Comparison of ENCODE assay signal across 9 cellular contexts in the genomic region with DNA sequence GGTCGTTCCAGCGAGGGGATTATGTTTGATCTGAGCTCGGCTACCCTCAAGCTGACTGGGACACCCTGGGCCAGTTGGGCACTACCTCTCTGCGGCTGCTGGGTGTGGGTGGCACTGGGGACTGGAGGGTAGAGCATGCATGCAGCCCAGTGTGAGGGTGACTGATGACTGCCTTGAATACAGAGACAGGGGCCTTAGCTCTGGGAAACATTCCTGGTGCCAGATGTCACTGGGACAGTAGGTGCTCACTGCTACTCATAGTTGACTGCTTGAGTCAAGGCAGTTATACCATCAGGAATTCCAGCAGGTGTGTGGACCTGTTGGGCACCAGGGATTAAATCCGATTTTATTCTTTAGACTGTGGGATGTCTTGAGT. TPM values are rescaled to one million over a fixed set of nuclear protein-coding genes. Genes with fewer than 3 reads are reported as not detected.
DNase-seq lines count a peak whose midpoint lies in the region; ATAC-seq and TF ChIP-seq lines count a peak whose summit lies in the region.
"Had no signal": no experiment of that assay in that cellular context is flagged by ENCODE, and none has a peak within 500 bp of the region (broad histone marks: within the 10 kb centered on the region; RNA-seq: fewer than 3 reads in every experiment).

No MANE protein-coding gene starts in this region.

- H3K9me2 ChIP-seq in GM23338 (ENCODE audit: insufficient read depth) = no peaks in the 10 kb centered on the region

- no peak for DNase-seq in AG09309 (ENCODE audit: low read depth)
- no peak for DNase-seq in GM23338 (ENCODE audit: low spot score)
- DNase-seq in natural killer cell treated with Interleukin-12 subunit alpha and Interleukin-12 subunit beta and Interleukin-15 and Interleukin-18, amount 100 ng/mL, for 72 hours (ENCODE audit: low spot score) = no peak
- DNase-seq in NK-92 treated with Interleukin-12 subunit alpha and Interleukin-12 subunit beta, amount 100 ng/mL, for 24 hours (lab: John Stamatoyannopoulos, UW) = no peak
- no peak for DNase-seq in activated naive CD4-positive, alpha-beta T cell treated with Interleukin-2 at 50 U/mL for 16 hours

- peaks cover 50% of the 10 kb centered on the region for H3K4me1 ChIP-seq in GM23338 (ENCODE audit: insufficient read depth)

- H3K9me3 Mint-ChIP-seq in GM23338 = peaks cover 3% of the 10 kb centered on the region; the same call in 1 of the 3 replicates
- peaks cover 0 to 17% (median 4%) of the 10 kb centered on the region in 5 experiments for H3K9me3 Mint-ChIP-seq in brain
- no peaks in the 10 kb centered on the region for H3K9me3 Mint-ChIP-seq in natural killer cell treated with Interleukin-12 subunit alpha and Interleukin-12 subunit beta and Interleukin-15 and Interleukin-18, amount 100 ng/mL, for 72 hours

- peak overlapping the region; percentile 77 for H3K4me3 Mint-ChIP-seq in GM23338
- peak overlapping the region; percentile 85 to 98 (median 89) for H3K4me3 Mint-ChIP-seq in brain
- peak overlapping the region; percentile 92 for H3K4me3 Mint-ChIP-seq in natural killer cell treated with Interleukin-12 subunit alpha and Interleukin-12 subunit beta and Interleukin-15 and Interleukin-18, amount 100 ng/mL, for 72 hours

- peaks cover 50% of the 10 kb centered on the region for H3K4me1 Mint-ChIP-seq in GM23338
- H3K4me1 Mint-ChIP-seq in brain = peaks cover 30% of the 10 kb centered on the region
- peaks cover 34 to 45% of the 10 kb centered on the region in 2 donors for H3K4me1 Mint-ChIP-seq in natural killer cell treated with Interleukin-12 subunit alpha and Interleukin-12 subunit beta and Interleukin-15 and Interleukin-18, amount 100 ng/mL, for 72 hours (ENCODE audit: low read depth in 2 of 2)

- peaks cover 100% of the 10 kb centered on the region for H3K27me3 ChIP-seq in GM23338 (ENCODE audit: insufficient read depth)

- H4K20me1 ChIP-seq in GM23338 (replicated peaks; ENCODE audit: insufficient read depth) = peaks cover 25% of the 10 kb centered on the region

- H3K4me2 ChIP-seq in GM23338 = peak overlapping the region; percentile 86

- H3F3A ChIP-seq in GM23338 (replicated peaks; ENCODE audit: low read depth) = 0 out of 2 replicates have a peak, but pooled peaks cover 24% of the 10 kb centered on the region

- H2AFZ ChIP-seq in GM23338 = peak overlapping the region; percentile 94

- H3K27me3 Mint-ChIP-seq in GM23338 (ENCODE audit: insufficient read depth, low read depth, poor library complexity) (peaks cover 100% of the 10 kb centered on the region), brain (peaks cover 100% of the 10 kb centered on the region)
- peaks cover 63 to 69% of the 10 kb centered on the region in 2 donors for H3K27me3 Mint-ChIP-seq in natural killer cell treated with Interleukin-12 subunit alpha and Interleukin-12 subunit beta and Interleukin-15 and Interleukin-18, amount 100 ng/mL, for 72 hours

- no peak overlapping the region for H3K27ac ChIP-seq in GM23338 (ENCODE audit: low read depth)

- H3K27ac Mint-ChIP-seq in GM23338 (no peak overlapping the region), brain (peak overlapping the region in 2 of 5 experiments; percentile 43 to 87)
- peak overlapping the region in 1 of 2 donors; percentile 31 for H3K27ac Mint-ChIP-seq in natural killer cell treated with Interleukin-12 subunit alpha and Interleukin-12 subunit beta and Interleukin-15 and Interleukin-18, amount 100 ng/mL, for 72 hours

- peak overlapping the region; percentile 84 for H3K4me3 ChIP-seq in AG09309 (ENCODE audit: control insufficient read depth, low read depth, low read length)
- peak overlapping the region; percentile 61 for H3K4me3 ChIP-seq in GM23338

- no peaks in the 10 kb centered on the region for H3K36me3 ChIP-seq in GM23338 (ENCODE audit: insufficient read depth)

- H3K36me3 Mint-ChIP-seq in GM23338 (ENCODE audit: low read depth) (no peaks in the 10 kb centered on the region; the same call in 2 of the 3 replicates), brain (peaks cover 20% of the 10 kb centered on the region)
- H3K36me3 Mint-ChIP-seq in natural killer cell treated with Interleukin-12 subunit alpha and Interleukin-12 subunit beta and Interleukin-15 and Interleukin-18, amount 100 ng/mL, for 72 hours = peaks cover 4% of the 10 kb centered on the region

- H3K79me2 ChIP-seq in GM23338 (replicated peaks; ENCODE audit: insufficient read depth) = no peaks in the 10 kb centered on the region

- TF ChIP-seq CTCF in AG09309 (IDR thresholded peaks at IDR 0.05; ENCODE audit: control insufficient read depth, insufficient read depth, low read depth, low read length, missing control alignments) = no peak
- TF ChIP-seq CTCF in GM23338 (conservative IDR thresholded peaks at IDR 0.05; ENCODE audit: low read depth in 2 of 2) = no peak
- TF ChIP-seq CTCF in brain (conservative IDR thresholded peaks at IDR 0.05) = no peak

- no peak for ATAC-seq in GM23338
- no peak for ATAC-seq in natural killer cell treated with Interleukin-12 subunit alpha and Interleukin-12 subunit beta and Interleukin-15 and Interleukin-18, amount 100 ng/mL, for 72 hours
- no peak for ATAC-seq in GM19324 (IDR thresholded peaks at IDR 0.05; ENCODE audit: low FRiP score, unreplicated experiment)
- ATAC-seq in GM19463 (IDR thresholded peaks at IDR 0.05; ENCODE audit: unreplicated experiment) = no peak
- ATAC-seq: Panc1 had no signal

TF ChIP-seq in GM23338, 12 proteins besides CTCF, POLR2A, EP300 and RAD21:
- no peak for TF ChIP-seq ZNF331 (CRISPR knock-in tag; IDR thresholded peaks at IDR 0.05; ENCODE audit: low read depth)
- TF ChIP-seq EZH2 (IDR thresholded peaks at IDR 0.05; ENCODE audit: low read depth, unreplicated experiment) = peak; percentile 69
- TF ChIP-seq STAT1 (IDR thresholded peaks at IDR 0.05; ENCODE audit: unreplicated experiment) = no peak
- no peak for TF ChIP-seq NANOG (IDR thresholded peaks at IDR 0.05; ENCODE audit: borderline replicate concordance)
- no peak for TF ChIP-seq CREB1 (CRISPR knock-in tag; IDR thresholded peaks at IDR 0.05; ENCODE audit: low read depth)
- peak; percentile 11 for TF ChIP-seq EZH2phosphoT487 (IDR thresholded peaks at IDR 0.05; ENCODE audit: unreplicated experiment)
- no peak for TF ChIP-seq JUNB (IDR thresholded peaks at IDR 0.05; ENCODE audit: unreplicated experiment)
- TF ChIP-seq ZNF114 (CRISPR knock-in tag; IDR thresholded peaks at IDR 0.05) = no peak

RNA-seq across cellular contexts. Expression of gene VAX2, which starts 1.7 kb away (rescaled TPM):
- total RNA-seq in GM23338 (2014; rRNA removed; shearing (Covaris generic)) = 0.31 TPM in 1 of 2 replicates, not detected in the other
- polyA plus RNA-seq in GM23338 (2016; fragmentation: Nextera tagmentation; extraction: Ambion mirVana) (not detected in 2 replicates), brain (ENCODE audit: insufficient read depth, low read depth, low replicate concordance) (6.8 TPM)
- total RNA-seq in natural killer cell treated with Interleukin-12 subunit alpha and Interleukin-12 subunit beta and Interleukin-15 and Interleukin-18, amount 100 ng/mL, for 72 hours = 10 to 100 TPM in 1 of 2 donors, 1 to 10 TPM in 1; 8.4 to 15.8 TPM

RNA-seq across cellular contexts. Expression of gene ATP6V1B1, which starts 33.6 kb away (rescaled TPM):
- total RNA-seq in GM23338 (2014; rRNA removed; shearing (Covaris generic)) = not detected in 2 replicates
- polyA plus RNA-seq in GM23338 (2016; fragmentation: Nextera tagmentation; extraction: Ambion mirVana) (not detected in 2 replicates), brain (ENCODE audit: insufficient read depth, low read depth, low replicate concordance) (2.4 TPM)
- total RNA-seq in natural killer cell treated with Interleukin-12 subunit alpha and Interleukin-12 subunit beta and Interleukin-15 and Interleukin-18, amount 100 ng/mL, for 72 hours = 1 to 10 TPM; 6.5 to 7.2 TPM
